31 cellular contexts compared by ENCODE assay signal in genomic region chr10:64011871-64012714, GRCh38.
DNase-seq lines count a peak whose midpoint lies in the region; ATAC-seq and TF ChIP-seq lines count a peak whose summit lies in the region.
"Had no signal": no experiment of that assay in that cellular context is flagged by ENCODE, and none has a peak within 500 bp of the region (broad histone marks: within the 10 kb centered on the region; RNA-seq: fewer than 3 reads in every experiment).

No MANE protein-coding gene starts in this region.

- H3K27ac ChIP-seq in RWPE2 (ENCODE audit: poor library complexity, severe bottlenecking) (no peak overlapping the region), foreskin keratinocyte (no peak overlapping the region), neuronal stem cell (replicated peaks; ENCODE audit: low read length) (no peak overlapping the region)
- no peak overlapping the region for H3K27ac ChIP-seq in CD4-positive, alpha-beta T cell (ENCODE audit: low read depth, low read length)
- H3K27ac ChIP-seq: adrenal gland, body of pancreas, gastrocnemius medialis, hepatocyte, neutrophil, right lobe of liver, transverse colon had no signal

- no peak overlapping the region for H3K14ac ChIP-seq in neuronal stem cell (ENCODE audit: low read length)

- H2AK5ac ChIP-seq in neuronal stem cell (ENCODE audit: low read depth, low read length), result no peak overlapping the region

- no peaks in the 10 kb centered on the region for H3K27me3 Mint-ChIP-seq in CD4-positive, alpha-beta T cell
- H3K27me3 Mint-ChIP-seq: activated CD4-positive, alpha-beta memory T cell treated with anti-CD3 and anti-CD28 coated beads, Interleukin-2, amount 10 ng/mL, durations not matched to agents 7 days and 5 days; activated naive CD4-positive, alpha-beta T cell treated with anti-CD3 and anti-CD28 coated beads, Interleukin-2, amount 10 ng/mL, durations not matched to agents 7 days and 5 days; progenitor cell of endocrine pancreas had no signal

- H3K4me3 ChIP-seq in HAP-1 (no peak overlapping the region), RWPE2 (ENCODE audit: severe bottlenecking) (no peak overlapping the region), neuronal stem cell (ENCODE audit: low read length in 2 of 2) (no peak overlapping the region)
- H3K4me3 ChIP-seq: adrenal gland, body of pancreas, gastrocnemius medialis, hepatocyte, right lobe of liver, transverse colon had no signal

- intact Hi-C loops in CD4-positive, alpha-beta T cell (cut with DNase I, micrococcal nuclease), result no loop called here

- H3K9me3 ChIP-seq in HAP-1, result no peaks in the 10 kb centered on the region
- H3K9me3 ChIP-seq in RWPE2 (ENCODE audit: severe bottlenecking), result no peaks in the 10 kb centered on the region
- H3K9me3 ChIP-seq in neuronal stem cell (replicated peaks in 1 of 2; ENCODE audit: control insufficient read depth in 2 of 2, insufficient read depth in 1 of 2, low read depth in 1 of 2, low read length in 2 of 2), result no peaks in the 10 kb centered on the region
- peaks cover 4% of the 10 kb centered on the region for H3K9me3 ChIP-seq in CD4-positive, alpha-beta T cell (ENCODE audit: control insufficient read depth, low read length)
- H3K9me3 ChIP-seq: adrenal gland, BE2C, body of pancreas, gastrocnemius medialis, neutrophil, right lobe of liver, transverse colon had no signal

- H2BK120ac ChIP-seq in neuronal stem cell (ENCODE audit: low read depth, low read length), result no peak overlapping the region

- H2BK15ac ChIP-seq in neuronal stem cell (ENCODE audit: low read length), result no peak overlapping the region

- no peak overlapping the region for H3K9ac ChIP-seq in neuronal stem cell (ENCODE audit: low read depth, low read length, poor library complexity)

- H4K8ac ChIP-seq in neuronal stem cell (ENCODE audit: low read depth, low read length), result no peak overlapping the region

- H4K91ac ChIP-seq in neuronal stem cell (ENCODE audit: low read depth, low read length, poor library complexity), result no peak overlapping the region

- CTCF ChIA-PET in CD4-positive, alpha-beta T cell (lab: Charles Lee), result no interaction called here

- H3K4me1 ChIP-seq in HAP-1 (peaks cover 13% of the 10 kb centered on the region), RWPE2 (ENCODE audit: insufficient read depth, poor library complexity, severe bottlenecking) (no peaks in the 10 kb centered on the region), foreskin keratinocyte (peaks cover 7% of the 10 kb centered on the region), neuronal stem cell (ENCODE audit: control insufficient read depth in 2 of 2, insufficient read depth in 1 of 2, low read depth in 1 of 2, low read length in 2 of 2) (peaks cover 2 to 5% of the 10 kb centered on the region in 2 donors)
- H3K4me1 ChIP-seq: adrenal gland, BE2C, body of pancreas, gastrocnemius medialis, right lobe of liver, transverse colon had no signal

- H3K18ac ChIP-seq in neuronal stem cell (ENCODE audit: low read length), result no peak overlapping the region

- peaks cover 3% of the 10 kb centered on the region for H3K9me3 Mint-ChIP-seq in CD4-positive, alpha-beta T cell
- H3K9me3 Mint-ChIP-seq: activated CD4-positive, alpha-beta memory T cell treated with anti-CD3 and anti-CD28 coated beads, Interleukin-2, amount 10 ng/mL, durations not matched to agents 7 days and 5 days; activated naive CD4-positive, alpha-beta T cell treated with anti-CD3 and anti-CD28 coated beads, Interleukin-2, amount 10 ng/mL, durations not matched to agents 7 days and 5 days; activated T-helper 1 cell treated with anti-CD3 and anti-CD28 coated beads, Interleukin-12 subunit alpha, Interleukin-12 subunit beta, Interleukin-2, Interleukin-4 antibody, amounts not matched to agents 30 ng/mL and 10 ng/mL and 1 ng/mL, durations not matched to agents 14 hours and 24 hours and 36 hours had no signal

- no peaks in the 10 kb centered on the region for H3K36me3 ChIP-seq in HAP-1 (replicated peaks)
- H3K36me3 ChIP-seq in RWPE2 (ENCODE audit: low read depth), result no peaks in the 10 kb centered on the region
- no peaks in the 10 kb centered on the region for H3K36me3 ChIP-seq in neuronal stem cell (replicated peaks in 1 of 2; ENCODE audit: control insufficient read depth in 2 of 2, insufficient read depth in 2 of 2, low read length in 2 of 2)
- H3K36me3 ChIP-seq: adrenal gland, BE2C, gastrocnemius medialis, neutrophil, right lobe of liver, transverse colon had no signal

- H3K27me3 ChIP-seq in HAP-1 (ENCODE audit: low read depth) (no peaks in the 10 kb centered on the region), RWPE2 (ENCODE audit: insufficient read depth, poor library complexity, severe bottlenecking) (no peaks in the 10 kb centered on the region), foreskin keratinocyte (no peaks in the 10 kb centered on the region), neuronal stem cell (ENCODE audit: control insufficient read depth in 3 of 3, insufficient read depth in 3 of 3, low read depth in 1 of 3, low read length in 3 of 3) (no peaks in the 10 kb centered on the region)
- no peaks in the 10 kb centered on the region for H3K27me3 ChIP-seq in CD4-positive, alpha-beta T cell (ENCODE audit: control insufficient read depth, insufficient read depth, low read length)
- H3K27me3 ChIP-seq: adrenal gland, BE2C, body of pancreas, gastrocnemius medialis, hepatocyte, neutrophil, right lobe of liver, transverse colon had no signal

- ATAC-seq in RWPE2 (ENCODE audit: low read depth) (peak; percentile 67; the same call in 2 of the 3 replicates), foreskin keratinocyte (peak; percentile 88)
- no peak for ATAC-seq in CD4-positive, alpha-beta T cell (ENCODE audit: poor library complexity)
- ATAC-seq: body of pancreas, HCT116, HepG2, right lobe of liver had no signal

- no peaks in the 10 kb centered on the region for H3K36me3 Mint-ChIP-seq in CD4-positive, alpha-beta T cell (ENCODE audit: low read depth)
- H3K36me3 Mint-ChIP-seq: activated naive CD4-positive, alpha-beta T cell treated with anti-CD3 and anti-CD28 coated beads, Interleukin-2, amount 10 ng/mL, durations not matched to agents 7 days and 5 days; memory B cell had no signal

- in situ Hi-C loops in HAP-1 (cut with MboI; ENCODE audit: low sequenced_read_pairs), result no loop called here

- H3K27ac Mint-ChIP-seq in CD4-positive, alpha-beta T cell, result no peak overlapping the region
- H3K27ac Mint-ChIP-seq: activated CD4-positive, alpha-beta memory T cell treated with anti-CD3 and anti-CD28 coated beads, Interleukin-2, amount 10 ng/mL, durations not matched to agents 7 days and 5 days; activated naive CD4-positive, alpha-beta T cell treated with anti-CD3 and anti-CD28 coated beads, Interleukin-2, amount 10 ng/mL, durations not matched to agents 7 days and 5 days; activated T-helper 1 cell treated with anti-CD3 and anti-CD28 coated beads, Interleukin-12 subunit alpha, Interleukin-12 subunit beta, Interleukin-2, Interleukin-4 antibody, amounts not matched to agents 30 ng/mL and 10 ng/mL and 1 ng/mL, durations not matched to agents 14 hours and 24 hours and 36 hours; memory B cell; progenitor cell of endocrine pancreas had no signal

- POLR2A ChIA-PET in CD4-positive, alpha-beta T cell (lab: Charles Lee), result no interaction called here

- H3K4ac ChIP-seq in neuronal stem cell (ENCODE audit: low read length), result no peak overlapping the region

- WGBS in neuronal stem cell (ENCODE audit: extremely low coverage in 2 of 2, insufficient read length in 2 of 2, insufficient replicate concordance in 1 of 2), 2 donors, result no CpG with 5 or more reads among the region's 7 CpGs

- H3K4me3 Mint-ChIP-seq in CD4-positive, alpha-beta T cell, result no peak overlapping the region
- H3K4me3 Mint-ChIP-seq: activated CD4-positive, alpha-beta memory T cell treated with anti-CD3 and anti-CD28 coated beads, Interleukin-2, amount 10 ng/mL, durations not matched to agents 7 days and 5 days; activated naive CD4-positive, alpha-beta T cell treated with anti-CD3 and anti-CD28 coated beads, Interleukin-2, amount 10 ng/mL, durations not matched to agents 7 days and 5 days; activated T-helper 1 cell treated with anti-CD3 and anti-CD28 coated beads, Interleukin-12 subunit alpha, Interleukin-12 subunit beta, Interleukin-2, Interleukin-4 antibody, amounts not matched to agents 30 ng/mL and 10 ng/mL and 1 ng/mL, durations not matched to agents 14 hours and 24 hours and 36 hours; memory B cell had no signal

- H2BK12ac ChIP-seq in neuronal stem cell (ENCODE audit: low read length), result no peak overlapping the region

- TF ChIP-seq CTCF in RWPE2 (IDR thresholded peaks at IDR 0.05; ENCODE audit: poor library complexity, severe bottlenecking) (no peak), foreskin keratinocyte (conservative IDR thresholded peaks at IDR 0.05) (no peak)
- TF ChIP-seq CTCF in CD4-positive, alpha-beta T cell (IDR thresholded peaks at IDR 0.05), result no peak

- DNase-seq in HAP-1 (ENCODE audit: low spot score in 2 of 2), result peak; percentile 22 to 53
- no peak for DNase-seq in RWPE2 (ENCODE audit: low spot score)
- peak; percentile 48 to 77 for DNase-seq in foreskin keratinocyte
- DNase-seq in neuronal stem cell (ENCODE audit: low spot score), result no peak
- DNase-seq in NCI-H187 treated with DMSO at 0.1 percent for 48 hours (lab: John Stamatoyannopoulos, UW), result no peak
- DNase-seq in NCI-H1105 treated with DMSO at 0.1 percent for 48 hours (lab: John Stamatoyannopoulos, UW), result no peak
- no peak for DNase-seq in SHP77 (lab: John Stamatoyannopoulos, UW)
- DNase-seq in CD4-positive, alpha-beta T cell, result no peak
- DNase-seq: ACHN; activated CD4-positive, alpha-beta memory T cell treated with anti-CD3 and anti-CD28 coated beads, Interleukin-2, amount 10 ng/mL, durations not matched to agents 7 days and 5 days; activated CD4-positive, CD25-positive, alpha-beta regulatory T cell treated with anti-CD3 and anti-CD28 coated beads, Interleukin-2, amount 50 U/mL, for 72 hours; activated CD8-positive, alpha-beta memory T cell treated with anti-CD3 and anti-CD28 coated beads, Interleukin-2, amount 50 U/mL, for 48 hours; activated naive CD4-positive, alpha-beta T cell treated with anti-CD3 and anti-CD28 coated beads, Interleukin-2, amount 10 ng/mL, durations not matched to agents 7 days and 5 days; adrenal gland; BE2C; body of pancreas; gastrocnemius medialis; NCI-H1436; NCI-H2107; NCI-H446 treated with DMSO at 0.1 percent for 48 hours; right lobe of liver; stimulated activated CD4-positive, alpha-beta T cell treated with anti-CD3 and anti-CD28 coated beads, Interleukin-12 subunit alpha, Interleukin-12 subunit beta, amount 100 ng/mL, for 4 hours; stimulated activated CD4-positive, alpha-beta T cell treated with anti-CD3 and anti-CD28 coated beads, Interleukin-4, amount 100 ng/mL, for 4 hours; transverse colon had no signal

- H2AFZ ChIP-seq in neuronal stem cell (ENCODE audit: low read length), result peak overlapping the region; percentile 9
- H2AFZ ChIP-seq: hepatocyte had no signal

- H3K4me2 ChIP-seq in neuronal stem cell (ENCODE audit: insufficient read depth, low read length, poor library complexity, severe bottlenecking), result no peak overlapping the region
- H3K4me2 ChIP-seq: hepatocyte had no signal

- no peaks in the 10 kb centered on the region for H3K4me1 Mint-ChIP-seq in CD4-positive, alpha-beta T cell (ENCODE audit: low read depth)
- H3K4me1 Mint-ChIP-seq: activated CD4-positive, alpha-beta memory T cell treated with anti-CD3 and anti-CD28 coated beads, Interleukin-2, amount 10 ng/mL, durations not matched to agents 7 days and 5 days; activated naive CD4-positive, alpha-beta T cell treated with anti-CD3 and anti-CD28 coated beads, Interleukin-2, amount 10 ng/mL, durations not matched to agents 7 days and 5 days; memory B cell had no signal

- H3K79me1 ChIP-seq in neuronal stem cell (ENCODE audit: low read depth, low read length), result no peaks in the 10 kb centered on the region

- no peak overlapping the region for H3K23ac ChIP-seq in neuronal stem cell (ENCODE audit: low read depth, low read length, poor library complexity)

- H2BK5ac ChIP-seq in neuronal stem cell (ENCODE audit: low read length), result no peak overlapping the region

Comparison
In these comparisons a context has a peak if more than half of its experiments do, and no peak if none do; other contexts are left out.
1. DNase-seq: peak in HAP-1 (2 of 2) and foreskin keratinocyte (2 of 2); none in RWPE2 (single experiment), neuronal stem cell (single experiment), NCI-H187 treated with DMSO at 0.1 percent for 48 hours (single experiment), NCI-H1105 treated with DMSO at 0.1 percent for 48 hours (single experiment), SHP77 (0 of 2) and CD4-positive, alpha-beta T cell (0 of 10).